ENCODE assay signal across 9 cellular contexts in genomic region chr20:39019805-39020325, GRCh38. TPM values are rescaled to one million over a fixed set of nuclear protein-coding genes. Genes with fewer than 3 reads are reported as not detected.
DNase-seq lines count a peak whose midpoint lies in the region; ATAC-seq, FAIRE-seq and TF ChIP-seq lines count a peak whose summit lies in the region.
"Had no signal": no experiment of that assay in that cellular context is flagged by ENCODE, and none has a peak within 500 bp of the region (broad histone marks: within the 10 kb centered on the region; RNA-seq: fewer than 3 reads in every experiment).

No MANE protein-coding gene starts in this region.

- H3K79me2 ChIP-seq in GM12878 (ENCODE audit: control insufficient read depth, insufficient read depth, low read length): no peaks in the 10 kb centered on the region

- TF ChIP-seq RAD21 in GM12878 (IDR thresholded peaks at IDR 0.05; ENCODE audit: insufficient read depth, low read depth, low read length): no peak

- in situ Hi-C loops in GM12878 (cut with MboI): no loop called here
- in situ Hi-C loops in gastrocnemius medialis (cut with MboI; ENCODE audit: low sequenced_read_pairs in 4 of 4): no loop called here

- no peak overlapping the region for H2AFZ ChIP-seq in GM12878 (ENCODE audit: control insufficient read depth, low read depth, low read length)

- no peak for TF ChIP-seq CTCF in GM12878 (IDR thresholded peaks at IDR 0.05 in 2 of 3, conservative IDR thresholded peaks at IDR 0.05 in 1 of 3; ENCODE audit: control insufficient read depth in 2 of 3, extremely low read depth in 1 of 3, insufficient read depth in 1 of 3, low read depth in 3 of 3, low read length in 3 of 3)
- TF ChIP-seq CTCF in gastrocnemius medialis (IDR thresholded peaks at IDR 0.05 in 4 of 5, conservative IDR thresholded peaks at IDR 0.05 in 1 of 5): no peak
- no peak for TF ChIP-seq CTCF in thyroid gland (IDR thresholded peaks at IDR 0.05)
- TF ChIP-seq CTCF in omental fat pad (IDR thresholded peaks at IDR 0.05): no peak

- H3K9me3 ChIP-seq in GM12878 (replicated peaks; ENCODE audit: control insufficient read depth, insufficient read depth, low read length) (peaks cover 17% of the 10 kb centered on the region), gastrocnemius medialis (no peaks in the 10 kb centered on the region), thyroid gland (no peaks in the 10 kb centered on the region)

- peak overlapping the region; percentile 44 for H3K4me2 ChIP-seq in GM12878 (ENCODE audit: control insufficient read depth, insufficient read depth)

- H3K27me3 ChIP-seq in GM12878 (replicated peaks in 1 of 2; ENCODE audit: control insufficient read depth in 2 of 2, insufficient read depth in 2 of 2, low read length in 1 of 2) (no peaks in the 10 kb centered on the region), gastrocnemius medialis (no peaks in the 10 kb centered on the region), thyroid gland (no peaks in the 10 kb centered on the region)

- no peak for FAIRE-seq in GM12878 (lab: Jason Lieb, UNC)
- FAIRE-seq: islet of Langerhans had no signal

- intact Hi-C loops in GM12878 (cut with micrococcal nuclease; ENCODE audit: unreplicated experiment): loop anchor here (1.0 to 2.0 kb wide), 3 partner anchors 23 to 33 kb away; no protein-coding TSS in a partner anchor
- intact Hi-C loops in gastrocnemius medialis (cut with DNase I; ENCODE audit: low total_unique reads): no loop called here
- intact Hi-C loops in thyroid gland (cut with DNase I): no loop called here

- POLR2A ChIA-PET in GM12878 (lab: Charles Lee): interaction anchor here (0.6 to 2.7 kb wide), 4 partner anchors 23 to 551 kb away, joined by 3 to 15 read pairs (median 6); partner anchors contain the start of gene DHX35

- ATAC-seq in GM18520 (IDR thresholded peaks at IDR 0.05; ENCODE audit: unreplicated experiment): peak; percentile 75
- peak; percentile 84 for ATAC-seq in GM19468 (IDR thresholded peaks at IDR 0.05; ENCODE audit: extremely low read depth, unreplicated experiment)
- peak; percentile 82 for ATAC-seq in HG03159 (IDR thresholded peaks at IDR 0.05; ENCODE audit: unreplicated experiment)
- peak; percentile 92 for ATAC-seq in GM12878
- no peak for ATAC-seq in gastrocnemius medialis
- no peak for ATAC-seq in omental fat pad (ENCODE audit: low FRiP score)

- no TSS peak for BruUV-seq in GM12878 (replicated peaks; lab: Mats Ljungman, UMichigan)

- CTCF ChIA-PET in GM12878 (lab: Yijun Ruan, JAX): interaction anchor here (2.1 to 4.7 kb wide), 2 partner anchors 28 to 34 kb away, joined by 5 to 40 read pairs; no protein-coding TSS in a partner anchor

- no peak overlapping the region for H3K9ac ChIP-seq in GM12878 (ENCODE audit: control insufficient read depth, insufficient read depth, low read length)

- DNase-seq in GM12878 (ENCODE audit: low read depth, low spot score): peak; percentile 79
- no peak for DNase-seq in gastrocnemius medialis
- no peak for DNase-seq in thyroid gland
- DNase-seq in omental fat pad (ENCODE audit: low spot score): no peak
- no peak for DNase-seq in islet precursor cell

- TF ChIP-seq EP300 in GM12878 (IDR thresholded peaks at IDR 0.05; ENCODE audit: borderline replicate concordance in 1 of 2, control insufficient read depth in 1 of 2, low read depth in 2 of 2, low read length in 2 of 2): peak; percentile 44 to 65; a peak in 2 of 4 replicates

- SMC1A ChIA-PET in GM12878 (lab: Charles Lee; ENCODE audit: uncharacterized antibody, unreplicated experiment): interaction anchor here (0.7 to 3.1 kb wide), 4 partner anchors 22 to 127 kb away, joined by 3 to 22 read pairs (median 11); no protein-coding TSS in a partner anchor

- peaks cover 41% of the 10 kb centered on the region for H3K4me1 ChIP-seq in GM12878 (ENCODE audit: control insufficient read depth, insufficient read depth, low read length)
- H3K4me1 ChIP-seq in gastrocnemius medialis: no peaks in the 10 kb centered on the region
- H3K4me1 ChIP-seq in thyroid gland: no peaks in the 10 kb centered on the region

- peaks cover 11 to 22% of the 10 kb centered on the region in 2 experiments for H3K36me3 ChIP-seq in GM12878 (ENCODE audit: control insufficient read depth in 2 of 2, insufficient read depth in 2 of 2, low read length in 1 of 2)
- peaks cover 0 to 73% of the 10 kb centered on the region in 2 donors for H3K36me3 ChIP-seq in gastrocnemius medialis
- H3K36me3 ChIP-seq in thyroid gland: peaks cover 28 to 44% of the 10 kb centered on the region in 2 donors

- RAD21 ChIA-PET in GM12878 (lab: Charles Lee; ENCODE audit: unreplicated experiment): interaction anchor here (2.2 to 2.7 kb wide), 2 partner anchors 23 to 57 kb away, joined by 10 to 16 read pairs; partner anchors contain the start of gene DHX35

- TF ChIP-seq POLR2A in GM12878 (IDR thresholded peaks at IDR 0.05; ENCODE audit: low read depth, low read length) (no peak), gastrocnemius medialis (IDR thresholded peaks at IDR 0.05) (no peak), thyroid gland (IDR thresholded peaks at IDR 0.05) (no peak)

- H3K27ac ChIP-seq in GM12878 (ENCODE audit: control insufficient read depth, insufficient read depth) (peak overlapping the region; percentile 53), gastrocnemius medialis (no peak overlapping the region), thyroid gland (no peak overlapping the region)

- no peaks in the 10 kb centered on the region for H4K20me1 ChIP-seq in GM12878 (ENCODE audit: control insufficient read depth, insufficient read depth)

- H3K4me3 ChIP-seq in GM12878 (peak overlapping the region; percentile 29; the same call in 1 of the 2 replicates), gastrocnemius medialis (no peak overlapping the region), thyroid gland (replicated peaks in 1 of 3) (no peak overlapping the region)

TF ChIP-seq in GM12878, 131 proteins besides CTCF, POLR2A, EP300 and RAD21 (continues in another document):
- TF ChIP-seq ESRRA (IDR thresholded peaks at IDR 0.05; ENCODE audit: low read length) (no peak), MYB (IDR thresholded peaks at IDR 0.05; ENCODE audit: borderline replicate concordance, low read depth, low read length) (no peak), BCL3 (IDR thresholded peaks at IDR 0.05; ENCODE audit: borderline replicate concordance, insufficient read depth, low read depth, low read length, poor library complexity, severe bottlenecking) (peak; percentile 49), E2F4 (IDR thresholded peaks at IDR 0.05; ENCODE audit: low read depth, low read length) (no peak), GABPA (IDR thresholded peaks at IDR 0.05; ENCODE audit: low read depth) (peak; percentile 31; the same call in 1 of the 2 replicates)

RNA-seq across cellular contexts. Expression of gene DHX35, which starts 57.7 kb away (rescaled TPM):
- 38.3 and 43.4 TPM in 2 replicates for total RNA-seq in GM12878 (2013; cell fraction: nucleolus; rRNA removed)
- total RNA-seq in GM12878 (2014; rRNA removed) (19.4 and 19.5 TPM in 2 replicates), GM12878 (2014; rRNA removed; fragmentation: Illumina TruSeq; extraction: Trizol) (12.7 and 14.2 TPM in 2 replicates), GM12878 (2021) (13.4 and 15.6 TPM in 2 replicates), gastrocnemius medialis (10 to 100 TPM in 1 of 4 donors, 1 to 10 TPM in 3; 8.2 to 10.8 (median 9.3) TPM), thyroid gland (10 to 100 TPM; 16.1 to 17.9 (median 16.4) TPM), omental fat pad (10 to 100 TPM; 13.3 to 18.1 (median 15.5) TPM)
- 5.0 TPM for polyA plus RNA-seq in GM12878 (2011; ENCODE audit: low read depth)
- polyA plus RNA-seq in GM12878 (2011; rRNA removed) (18.6 and 21.6 TPM in 2 replicates), GM12878 (2014; fragmentation: Illumina TruSeq; extraction: Trizol) (18.0 and 21.9 TPM in 2 replicates), GM12878 (2014; fragmentation: Nextera tagmentation; extraction: Ambion mirVana) (1 to 10 TPM; 4.3 to 4.4 TPM), GM12878 (2014; rRNA removed) (16.0 and 16.1 TPM in 2 replicates), GM12878 (2016; fragmentation: Nextera tagmentation; extraction: Ambion mirVana) (10 to 100 TPM; 12.5 to 12.8 TPM)
- 20.5 and 20.7 TPM in 2 replicates for polyA plus RNA-seq in GM12878 (2011; cell fraction: cytosol; rRNA removed)
- 40.3 and 43.3 TPM in 2 replicates for polyA plus RNA-seq in GM12878 (2011; cell fraction: nucleus; rRNA removed)
- polyA plus RNA-seq in GM12878 (2012): 7.0 and 7.1 TPM in 2 replicates
- 22.2 and 22.5 TPM in 2 replicates for polyA minus RNA-seq in GM12878 (2011; rRNA and poly(A)+ RNA removed)
- polyA minus RNA-seq in GM12878 (2011; cell fraction: cytosol; rRNA and poly(A)+ RNA removed): 4.4 and 5.5 TPM in 2 replicates
- 13.9 and 20.0 TPM in 2 replicates for polyA minus RNA-seq in GM12878 (2011; cell fraction: nucleus; rRNA and poly(A)+ RNA removed)

Comparison
In these comparisons a context has a peak if more than half of its experiments do, and no peak if none do; other contexts are left out.
1. ATAC-seq: peak in GM18520 (single experiment), GM19468 (single experiment), HG03159 (single experiment) and GM12878 (single experiment); none in gastrocnemius medialis (0 of 2) and omental fat pad (single experiment).